Comparison of ENCODE assay signal across 11 cellular contexts in genomic region chr2:239304533-239305221, GRCh38.
A peak's percentile ranks its signal among the peaks of the same experiment; 100 is the strongest.
DNase-seq lines count a peak whose midpoint lies in the region; ATAC-seq and TF ChIP-seq lines count a peak whose summit lies in the region.
"Had no signal": no experiment of that assay in that cellular context is flagged by ENCODE, and none has a peak within 500 bp of the region (broad histone marks: within the 10 kb centered on the region; RNA-seq: fewer than 3 reads in every experiment).

No MANE protein-coding gene starts in this region.

- 83 to 87% (median 85%) methylated on average over 16 of the region's 16 CpGs for WGBS in heart left ventricle, 4 donors
- WGBS in right cardiac atrium, result 87% methylated on average over 16 of the region's 16 CpGs
- WGBS in neuronal stem cell (ENCODE audit: extremely low coverage in 2 of 2, insufficient read length in 2 of 2, insufficient replicate concordance in 1 of 2), 2 donors, result no CpG with 5 or more reads among the region's 16 CpGs

- H3K9ac ChIP-seq in duodenal mucosa (ENCODE audit: low read depth in 1 of 2, low read length in 2 of 2), result peak overlapping the region in 1 of 2 donors; percentile 48
- peak overlapping the region; percentile 38 for H3K9ac ChIP-seq in neuronal stem cell (ENCODE audit: low read depth, low read length, poor library complexity)

- H3K4me1 ChIP-seq in heart left ventricle (peaks cover 5 to 92% (median 61%) of the 10 kb centered on the region in 12 donors), right cardiac atrium (ENCODE audit: control insufficient read depth, insufficient read depth, low read length) (peaks cover 11% of the 10 kb centered on the region), duodenal mucosa (ENCODE audit: control insufficient read depth in 1 of 2, insufficient read depth in 2 of 2, low read length in 2 of 2) (peaks cover 35 to 46% of the 10 kb centered on the region in 2 donors), neuronal stem cell (ENCODE audit: control insufficient read depth in 2 of 2, insufficient read depth in 1 of 2, low read depth in 1 of 2, low read length in 2 of 2) (peaks cover 26 to 27% of the 10 kb centered on the region in 2 donors), uterus (peaks cover 9 to 17% of the 10 kb centered on the region in 2 donors)

- H2BK15ac ChIP-seq in neuronal stem cell (ENCODE audit: low read length), result no peak overlapping the region

- no peaks in the 10 kb centered on the region for H3K9me3 ChIP-seq in heart left ventricle
- H3K9me3 ChIP-seq in right cardiac atrium (ENCODE audit: control insufficient read depth, low read length), result no peaks in the 10 kb centered on the region
- no peaks in the 10 kb centered on the region for H3K9me3 ChIP-seq in duodenal mucosa (ENCODE audit: control insufficient read depth in 1 of 2, low read length in 2 of 2)
- H3K9me3 ChIP-seq in neuronal stem cell (replicated peaks in 1 of 2; ENCODE audit: control insufficient read depth in 2 of 2, insufficient read depth in 1 of 2, low read depth in 1 of 2, low read length in 2 of 2), result no peaks in the 10 kb centered on the region
- no peaks in the 10 kb centered on the region for H3K9me3 ChIP-seq in uterus
- H3K9me3 ChIP-seq: thyroid gland had no signal

- H3K23ac ChIP-seq in neuronal stem cell (ENCODE audit: low read depth, low read length, poor library complexity), result no peak overlapping the region

- H2BK12ac ChIP-seq in neuronal stem cell (ENCODE audit: low read length), result no peak overlapping the region

- H2BK120ac ChIP-seq in neuronal stem cell (ENCODE audit: low read depth, low read length), result no peak overlapping the region

- H3K4me3 ChIP-seq in heart left ventricle, result no peak overlapping the region
- H3K4me3 ChIP-seq in right cardiac atrium (ENCODE audit: low read length), result no peak overlapping the region
- H3K4me3 ChIP-seq in duodenal mucosa (ENCODE audit: low read depth in 1 of 2, low read length in 2 of 2), result peak overlapping the region; percentile 26 to 33
- no peak overlapping the region for H3K4me3 ChIP-seq in neuronal stem cell (ENCODE audit: low read length in 2 of 2)
- H3K4me3 ChIP-seq in uterus, result no peak overlapping the region
- H3K4me3 ChIP-seq: thyroid gland had no signal

- no peak overlapping the region for H4K8ac ChIP-seq in neuronal stem cell (ENCODE audit: low read depth, low read length)

- H2AFZ ChIP-seq in neuronal stem cell (ENCODE audit: low read length), result no peak overlapping the region

- no peak overlapping the region for H3K4ac ChIP-seq in neuronal stem cell (ENCODE audit: low read length)

- H3K79me1 ChIP-seq in neuronal stem cell (ENCODE audit: low read depth, low read length), result peaks cover 13% of the 10 kb centered on the region

- no peak overlapping the region for H2BK5ac ChIP-seq in neuronal stem cell (ENCODE audit: low read length)

- H2AK5ac ChIP-seq in neuronal stem cell (ENCODE audit: low read depth, low read length), result no peak overlapping the region

- no peak for TF ChIP-seq POLR2A in heart left ventricle (IDR thresholded peaks at IDR 0.05)
- TF ChIP-seq POLR2A in uterus (IDR thresholded peaks at IDR 0.05), result no peak

- peak overlapping the region; percentile 5 for H3K18ac ChIP-seq in neuronal stem cell (ENCODE audit: low read length)

- H3K27me3 ChIP-seq in heart left ventricle (no peaks in the 10 kb centered on the region), right cardiac atrium (ENCODE audit: control insufficient read depth, insufficient read depth) (no peaks in the 10 kb centered on the region), duodenal mucosa (ENCODE audit: control insufficient read depth in 1 of 2, insufficient read depth in 2 of 2, low read length in 2 of 2) (no peaks in the 10 kb centered on the region), neuronal stem cell (ENCODE audit: control insufficient read depth in 3 of 3, insufficient read depth in 3 of 3, low read depth in 1 of 3, low read length in 3 of 3) (no peaks in the 10 kb centered on the region), uterus (no peaks in the 10 kb centered on the region)
- H3K27me3 ChIP-seq: thyroid gland had no signal

- intact Hi-C loops in heart left ventricle (cut with DNase I) (loop anchor here in 3 of 10 donors (5.0 kb wide), 3 partner anchors 52 to 77 kb away; no protein-coding TSS in a partner anchor), right cardiac atrium (cut with DNase I) (no loop called here), uterus (cut with DNase I; ENCODE audit: low total_unique reads) (no loop called here)

- DNase-seq in heart left ventricle (peak in 1 of 5 donors; percentile 17), right cardiac atrium (no peak), neuronal stem cell (ENCODE audit: low spot score) (no peak), uterus (peak; percentile 10 to 12), NCI-H1092 treated with DMSO at 0.1 percent for 48 hours (lab: John Stamatoyannopoulos, UW) (no peak), dedifferentiated amniotic fluid mesenchymal stem cell (ENCODE audit: extremely low spot score) (no peak)
- DNase-seq: activated naive CD8-positive, alpha-beta T cell treated with anti-CD3 and anti-CD28 coated beads for 36 hours; DMS53; thyroid gland had no signal

- H3K36me3 ChIP-seq in heart left ventricle, result no peaks in the 10 kb centered on the region
- H3K36me3 ChIP-seq in duodenal mucosa (ENCODE audit: control insufficient read depth in 1 of 2, insufficient read depth in 2 of 2, low read length in 2 of 2), result no peaks in the 10 kb centered on the region
- H3K36me3 ChIP-seq in neuronal stem cell (replicated peaks in 1 of 2; ENCODE audit: control insufficient read depth in 2 of 2, insufficient read depth in 2 of 2, low read length in 2 of 2), result no peaks in the 10 kb centered on the region
- H3K36me3 ChIP-seq in uterus, result no peaks in the 10 kb centered on the region
- H3K36me3 ChIP-seq: thyroid gland had no signal

- ATAC-seq in heart left ventricle, result no peak
- no peak for ATAC-seq in right cardiac atrium
- ATAC-seq in GM21528 (IDR thresholded peaks at IDR 0.05; ENCODE audit: low FRiP score, unreplicated experiment), result no peak

- no peak for TF ChIP-seq CTCF in heart left ventricle (IDR thresholded peaks at IDR 0.05)
- no peak for TF ChIP-seq CTCF in uterus (IDR thresholded peaks at IDR 0.05)

- H3K14ac ChIP-seq in neuronal stem cell (ENCODE audit: low read length), result no peak overlapping the region

- no peak overlapping the region for H4K91ac ChIP-seq in neuronal stem cell (ENCODE audit: low read depth, low read length, poor library complexity)

- H3K27ac ChIP-seq in heart left ventricle, result peak overlapping the region in 11 of 12 donors; percentile 24 to 90 (median 54)
- no peak overlapping the region for H3K27ac ChIP-seq in right cardiac atrium (ENCODE audit: low read length)
- H3K27ac ChIP-seq in duodenal mucosa (ENCODE audit: low read depth, low read length), result no peak overlapping the region
- H3K27ac ChIP-seq in neuronal stem cell (replicated peaks; ENCODE audit: low read length), result peak overlapping the region; percentile 17
- H3K27ac ChIP-seq in uterus, result peak overlapping the region in 1 of 2 donors; percentile 20
- H3K27ac ChIP-seq: thyroid gland had no signal

- no peak overlapping the region for H3K4me2 ChIP-seq in neuronal stem cell (ENCODE audit: insufficient read depth, low read length, poor library complexity, severe bottlenecking)

Comparison
In these comparisons a context has a peak if more than half of its experiments do, and no peak if none do; other contexts are left out.
1. H3K27ac ChIP-seq: peak in heart left ventricle (11 of 12) and neuronal stem cell (single experiment); none in right cardiac atrium (single experiment) and duodenal mucosa (single experiment).
2. DNase-seq: peak in uterus (2 of 2); none in right cardiac atrium (0 of 3), neuronal stem cell (single experiment), NCI-H1092 treated with DMSO at 0.1 percent for 48 hours (single experiment) and dedifferentiated amniotic fluid mesenchymal stem cell (single experiment).
3. H3K4me3 ChIP-seq: peak in duodenal mucosa (2 of 2); none in heart left ventricle (0 of 12), right cardiac atrium (single experiment), neuronal stem cell (0 of 2) and uterus (0 of 2).